Comparison of ENCODE assay signal across 16 cellular contexts in the genomic region with DNA sequence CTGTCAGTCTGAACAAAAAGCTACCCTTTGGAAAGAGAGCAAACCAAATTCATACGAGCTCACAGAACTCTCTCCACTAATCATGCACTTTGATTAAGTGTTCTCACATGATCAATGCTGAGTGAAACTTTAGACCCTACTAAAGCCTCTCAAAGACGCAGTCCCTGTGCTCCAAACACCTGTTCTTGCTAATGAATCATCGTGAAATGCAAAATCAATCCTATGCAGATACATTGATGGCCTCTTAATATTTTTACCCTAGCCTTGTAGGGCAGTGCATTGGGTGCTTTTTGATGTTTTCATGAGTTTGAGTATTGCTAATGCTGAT.
DNase-seq lines count a peak whose midpoint lies in the region; ATAC-seq and TF ChIP-seq lines count a peak whose summit lies in the region.
"Had no signal": no experiment of that assay in that cellular context is flagged by ENCODE, and none has a peak within 500 bp of the region (broad histone marks: within the 10 kb centered on the region; RNA-seq: fewer than 3 reads in every experiment).

No MANE protein-coding gene starts in this region.

- no peak for TF ChIP-seq POLR2A in uterus (IDR thresholded peaks at IDR 0.05)

- H4K5ac ChIP-seq in mesendoderm (ENCODE audit: low read length): no peak overlapping the region

- H2AK5ac ChIP-seq in mesendoderm (ENCODE audit: low read length): no peak overlapping the region

- no peak overlapping the region for H2BK15ac ChIP-seq in mesendoderm (replicated peaks; ENCODE audit: low read depth)

- intact Hi-C loops in right cardiac atrium (cut with DNase I): no loop called here
- intact Hi-C loops in cardiac septum (cut with DNase I): loop anchor here (5.0 kb wide), 1 partner anchor 112 kb away; a partner anchor contains a TSS
- intact Hi-C loops in uterus (cut with DNase I; ENCODE audit: low total_unique reads): no loop called here

- H3K4me3 ChIP-seq in right cardiac atrium (ENCODE audit: low read length) (no peak overlapping the region), SJSA1 (no peak overlapping the region), mesendoderm (ENCODE audit: low read length) (no peak overlapping the region), uterus (no peak overlapping the region), Karpas-422 (ENCODE audit: low read length) (no peak overlapping the region)
- H3K4me3 ChIP-seq: HAP-1 had no signal

- H3K9me3 ChIP-seq in right cardiac atrium (ENCODE audit: control insufficient read depth, low read length) (no peaks in the 10 kb centered on the region), SJSA1 (replicated peaks) (no peaks in the 10 kb centered on the region), uterus (no peaks in the 10 kb centered on the region), Karpas-422 (ENCODE audit: low read length) (no peaks in the 10 kb centered on the region)
- H3K9me3 ChIP-seq: HAP-1 had no signal

- H4K20me1 ChIP-seq in Karpas-422 (ENCODE audit: insufficient read depth, low read depth, low read length): no peaks in the 10 kb centered on the region

- DNase-seq in right cardiac atrium (no peak), cardiac septum (ENCODE audit: low spot score) (no peak), SJSA1 (ENCODE audit: low read depth in 1 of 2, low spot score in 2 of 2) (no peak), mesendoderm (no peak), uterus (no peak), Karpas-422 (no peak)
- DNase-seq in stimulated activated effector memory CD8-positive, alpha-beta T cell treated with anti-CD3 and anti-CD28 coated beads, Interleukin-12 subunit alpha, Interleukin-12 subunit beta, amount 100 ng/mL, for 72 hours (ENCODE audit: low spot score in 2 of 2): no peak
- no peak for DNase-seq in activated naive CD4-positive, alpha-beta T cell treated with anti-CD3 and anti-CD28 coated beads, Interleukin-2, amount 10 ng/mL, durations not matched to agents 7 days and 5 days
- DNase-seq: COR-L47; effector memory CD4-positive, alpha-beta T cell; natural killer cell; NCI-H1417; T-helper 9 cell had no signal

- H3K4me1 ChIP-seq in right cardiac atrium (ENCODE audit: control insufficient read depth, insufficient read depth, low read length) (no peaks in the 10 kb centered on the region), SJSA1 (replicated peaks) (peaks cover 61% of the 10 kb centered on the region), mesendoderm (ENCODE audit: control insufficient read depth, low read depth, low read length) (peaks cover 8% of the 10 kb centered on the region), uterus (no peaks in the 10 kb centered on the region), Karpas-422 (ENCODE audit: low read length) (no peaks in the 10 kb centered on the region)

- no peak overlapping the region for H3K4me3 Mint-ChIP-seq in stimulated activated effector memory CD8-positive, alpha-beta T cell treated with anti-CD3 and anti-CD28 coated beads, Interleukin-12 subunit alpha, Interleukin-12 subunit beta, amount 100 ng/mL, for 72 hours
- H3K4me3 Mint-ChIP-seq in activated naive CD4-positive, alpha-beta T cell treated with anti-CD3 and anti-CD28 coated beads, Interleukin-2, amount 10 ng/mL, durations not matched to agents 7 days and 5 days: no peak overlapping the region
- H3K4me3 Mint-ChIP-seq: activated T-helper 1 cell treated with anti-CD3 and anti-CD28 coated beads, Interleukin-12 subunit alpha, Interleukin-12 subunit beta, Interleukin-2, Interleukin-4 antibody, amounts not matched to agents 30 ng/mL and 10 ng/mL and 1 ng/mL, durations not matched to agents 14 hours and 24 hours and 36 hours; central memory CD8-positive, alpha-beta T cell; natural killer cell had no signal

- H3K27ac ChIP-seq in right cardiac atrium (ENCODE audit: low read length) (peak overlapping the region; percentile 96), SJSA1 (peak overlapping the region; percentile 88), mesendoderm (ENCODE audit: low read depth, low read length) (peak overlapping the region; percentile 63), uterus (peak overlapping the region; percentile 65 to 74), Karpas-422 (ENCODE audit: low read length) (no peak overlapping the region)

- no peak overlapping the region for H2BK120ac ChIP-seq in mesendoderm (ENCODE audit: low read depth, low read length)

- H3K27me3 ChIP-seq in right cardiac atrium (ENCODE audit: control insufficient read depth, insufficient read depth): no peaks in the 10 kb centered on the region
- no peaks in the 10 kb centered on the region for H3K27me3 ChIP-seq in SJSA1 (replicated peaks)
- H3K27me3 ChIP-seq in mesendoderm (ENCODE audit: insufficient read depth, low read length, poor library complexity): no peaks in the 10 kb centered on the region
- no peaks in the 10 kb centered on the region for H3K27me3 ChIP-seq in uterus
- no peaks in the 10 kb centered on the region for H3K27me3 ChIP-seq in Karpas-422 (ENCODE audit: low read length)

- H2AFZ ChIP-seq in Karpas-422 (ENCODE audit: low read length): no peak overlapping the region

- H3K36me3 Mint-ChIP-seq in stimulated activated effector memory CD8-positive, alpha-beta T cell treated with anti-CD3 and anti-CD28 coated beads, Interleukin-12 subunit alpha, Interleukin-12 subunit beta, amount 100 ng/mL, for 72 hours: no peaks in the 10 kb centered on the region
- no peaks in the 10 kb centered on the region for H3K36me3 Mint-ChIP-seq in activated naive CD4-positive, alpha-beta T cell treated with anti-CD3 and anti-CD28 coated beads, Interleukin-2, amount 10 ng/mL, durations not matched to agents 7 days and 5 days
- H3K36me3 Mint-ChIP-seq: natural killer cell had no signal

- no peak overlapping the region for H3K56ac ChIP-seq in mesendoderm (ENCODE audit: low read length)

- H3K4me2 ChIP-seq in mesendoderm (ENCODE audit: low read length) (no peak overlapping the region), Karpas-422 (ENCODE audit: low read depth, low read length, poor library complexity, severe bottlenecking) (no peak overlapping the region)

- no peaks in the 10 kb centered on the region for H3K4me1 Mint-ChIP-seq in stimulated activated effector memory CD8-positive, alpha-beta T cell treated with anti-CD3 and anti-CD28 coated beads, Interleukin-12 subunit alpha, Interleukin-12 subunit beta, amount 100 ng/mL, for 72 hours
- H3K4me1 Mint-ChIP-seq in activated naive CD4-positive, alpha-beta T cell treated with anti-CD3 and anti-CD28 coated beads, Interleukin-2, amount 10 ng/mL, durations not matched to agents 7 days and 5 days: no peaks in the 10 kb centered on the region
- H3K4me1 Mint-ChIP-seq: central memory CD8-positive, alpha-beta T cell; natural killer cell had no signal

- no peaks in the 10 kb centered on the region for H3K27me3 Mint-ChIP-seq in activated naive CD4-positive, alpha-beta T cell treated with anti-CD3 and anti-CD28 coated beads, Interleukin-2, amount 10 ng/mL, durations not matched to agents 7 days and 5 days
- H3K27me3 Mint-ChIP-seq: central memory CD8-positive, alpha-beta T cell had no signal

- H2BK5ac ChIP-seq in mesendoderm (ENCODE audit: low read length): no peak overlapping the region

- H3K9ac ChIP-seq in mesendoderm (ENCODE audit: low read length) (no peak overlapping the region), Karpas-422 (ENCODE audit: low read length) (no peak overlapping the region)

- H3K27ac Mint-ChIP-seq in stimulated activated effector memory CD8-positive, alpha-beta T cell treated with anti-CD3 and anti-CD28 coated beads, Interleukin-12 subunit alpha, Interleukin-12 subunit beta, amount 100 ng/mL, for 72 hours: no peak overlapping the region
- no peak overlapping the region for H3K27ac Mint-ChIP-seq in activated naive CD4-positive, alpha-beta T cell treated with anti-CD3 and anti-CD28 coated beads, Interleukin-2, amount 10 ng/mL, durations not matched to agents 7 days and 5 days
- H3K27ac Mint-ChIP-seq: activated T-helper 1 cell treated with anti-CD3 and anti-CD28 coated beads, Interleukin-12 subunit alpha, Interleukin-12 subunit beta, Interleukin-2, Interleukin-4 antibody, amounts not matched to agents 30 ng/mL and 10 ng/mL and 1 ng/mL, durations not matched to agents 14 hours and 24 hours and 36 hours; natural killer cell had no signal

- H3K18ac ChIP-seq in mesendoderm (ENCODE audit: low read length): peak overlapping the region; percentile 31

- no peaks in the 10 kb centered on the region for H3K9me3 Mint-ChIP-seq in stimulated activated effector memory CD8-positive, alpha-beta T cell treated with anti-CD3 and anti-CD28 coated beads, Interleukin-12 subunit alpha, Interleukin-12 subunit beta, amount 100 ng/mL, for 72 hours
- H3K9me3 Mint-ChIP-seq in activated naive CD4-positive, alpha-beta T cell treated with anti-CD3 and anti-CD28 coated beads, Interleukin-2, amount 10 ng/mL, durations not matched to agents 7 days and 5 days: no peaks in the 10 kb centered on the region
- H3K9me3 Mint-ChIP-seq: activated T-helper 1 cell treated with anti-CD3 and anti-CD28 coated beads, Interleukin-12 subunit alpha, Interleukin-12 subunit beta, Interleukin-2, Interleukin-4 antibody, amounts not matched to agents 30 ng/mL and 10 ng/mL and 1 ng/mL, durations not matched to agents 14 hours and 24 hours and 36 hours; central memory CD8-positive, alpha-beta T cell; natural killer cell had no signal

- no peaks in the 10 kb centered on the region for H3K79me1 ChIP-seq in mesendoderm (ENCODE audit: low read length)

- no peak overlapping the region for H4K8ac ChIP-seq in mesendoderm (ENCODE audit: low read depth, low read length)

- H3K23ac ChIP-seq in mesendoderm (ENCODE audit: low read length): no peak overlapping the region

- peak overlapping the region; percentile 93 for H3K4ac ChIP-seq in mesendoderm (ENCODE audit: low read depth, low read length)

- no peaks in the 10 kb centered on the region for H3K9me2 ChIP-seq in Karpas-422 (replicated peaks; ENCODE audit: insufficient read depth, low read length)

- H3K36me3 ChIP-seq in SJSA1 (no peaks in the 10 kb centered on the region), mesendoderm (ENCODE audit: control insufficient read depth, insufficient read depth, low read length) (no peaks in the 10 kb centered on the region), uterus (no peaks in the 10 kb centered on the region), Karpas-422 (ENCODE audit: insufficient read depth, low read length) (no peaks in the 10 kb centered on the region)
- H3K36me3 ChIP-seq: HAP-1 had no signal

- 70% methylated on average over 3 of the region's 3 CpGs for WGBS in right cardiac atrium
- WGBS in mesendoderm (ENCODE audit: extremely low coverage, insufficient coverage, low lambda C conversion rate): no CpG with 5 or more reads among the region's 3 CpGs

- CTCF ChIA-PET in activated naive CD4-positive, alpha-beta T cell treated with anti-CD3 and anti-CD28 coated beads, Interleukin-2, amount 10 ng/mL, durations not matched to agents 7 days and 5 days (lab: Charles Lee): interaction anchor here (0.5 kb wide), 1 partner anchor 46 kb away, joined by 3 read pairs; no protein-coding TSS in a partner anchor

- no peak for TF ChIP-seq CTCF in uterus (IDR thresholded peaks at IDR 0.05)

- ATAC-seq in right cardiac atrium: no peak
- ATAC-seq in stimulated activated effector memory CD8-positive, alpha-beta T cell treated with anti-CD3 and anti-CD28 coated beads, Interleukin-12 subunit alpha, Interleukin-12 subunit beta, amount 100 ng/mL, for 72 hours: no peak
- ATAC-seq: natural killer cell had no signal

- no peaks in the 10 kb centered on the region for H3K79me2 ChIP-seq in mesendoderm (ENCODE audit: control insufficient read depth, insufficient read depth, low read length)
- no peaks in the 10 kb centered on the region for H3K79me2 ChIP-seq in Karpas-422 (ENCODE audit: low read length)
